22 cellular contexts compared by ENCODE assay signal in genomic region chr10:132960071-132960472, GRCh38. TPM values are rescaled to one million over a fixed set of nuclear protein-coding genes. Genes with fewer than 3 reads are reported as not detected.
DNase-seq lines count a peak whose midpoint lies in the region; ATAC-seq and TF ChIP-seq lines count a peak whose summit lies in the region.
"Had no signal": no experiment of that assay in that cellular context is flagged by ENCODE, and none has a peak within 500 bp of the region (broad histone marks: within the 10 kb centered on the region; RNA-seq: fewer than 3 reads in every experiment).

No MANE protein-coding gene starts in this region.

- peaks cover 24% of the 10 kb centered on the region for H3K4me1 Mint-ChIP-seq in stimulated activated effector memory CD8-positive, alpha-beta T cell treated with anti-CD3 and anti-CD28 coated beads, Interleukin-12 subunit alpha, Interleukin-12 subunit beta, amount 100 ng/mL, for 72 hours

- H3K36me3 ChIP-seq in right lobe of liver: no peaks in the 10 kb centered on the region
- no peaks in the 10 kb centered on the region for H3K36me3 ChIP-seq in aorta (ENCODE audit: control insufficient read depth in 1 of 2, insufficient read depth in 2 of 2, low read length in 1 of 2)
- H3K36me3 ChIP-seq: SJCRH30 had no signal

- no peak for TF ChIP-seq POLR2A in right lobe of liver (IDR thresholded peaks at IDR 0.05)

- peak in 3 of 4 donors; percentile 8 to 20 (median 8) for ATAC-seq in right lobe of liver
- ATAC-seq in stimulated activated effector memory CD8-positive, alpha-beta T cell treated with anti-CD3 and anti-CD28 coated beads, Interleukin-12 subunit alpha, Interleukin-12 subunit beta, amount 100 ng/mL, for 72 hours: no peak
- ATAC-seq in aorta (ENCODE audit: low FRiP score): no peak
- ATAC-seq in GM18517 (IDR thresholded peaks at IDR 0.05; ENCODE audit: unreplicated experiment): no peak
- ATAC-seq in HG03039 (IDR thresholded peaks at IDR 0.05; ENCODE audit: unreplicated experiment): no peak

- peak; percentile 61 for DNase-seq in activated effector memory CD4-positive, alpha-beta T cell treated with anti-CD3 and anti-CD28 coated beads, Interleukin-2, amount 50 U/mL, for 16 hours
- DNase-seq in activated effector memory CD4-positive, alpha-beta T cell treated with Interleukin-2 at 50 U/mL for 16 hours: no peak
- DNase-seq in cardiac septum (ENCODE audit: low spot score): peak; percentile 72
- DNase-seq in right lobe of liver: peak; percentile 15 to 56 (median 44)
- no peak for DNase-seq in stimulated activated effector memory CD8-positive, alpha-beta T cell treated with anti-CD3 and anti-CD28 coated beads, Interleukin-12 subunit alpha, Interleukin-12 subunit beta, amount 100 ng/mL, for 72 hours (ENCODE audit: low spot score in 2 of 2)
- DNase-seq in aorta: no peak
- DNase-seq: C1 segment of cervical spinal cord, GOT3, HFFc6, Kasumi-1, MM.1S, NCI-H1105, NCI-H1694 treated with DMSO at 0.1 percent for 48 hours, NCI-H2107, NCI-H226, NCI-H748 treated with DMSO at 0.1 percent for 48 hours, OCI-M1, RPMI8226, SJCRH30 had no signal

- H3K4me3 ChIP-seq in right lobe of liver (no peak overlapping the region), aorta (ENCODE audit: low read length in 2 of 2) (no peak overlapping the region)
- H3K4me3 ChIP-seq: SJCRH30 had no signal

- H3K9me3 ChIP-seq in right lobe of liver (no peaks in the 10 kb centered on the region), aorta (ENCODE audit: control insufficient read depth, low read length) (no peaks in the 10 kb centered on the region)
- H3K9me3 ChIP-seq: SJCRH30 had no signal

- peaks cover 0 to 3% (median 0%) of the 10 kb centered on the region in 4 donors for H3K4me1 ChIP-seq in right lobe of liver
- H3K4me1 ChIP-seq in aorta (ENCODE audit: control insufficient read depth in 1 of 2, insufficient read depth in 2 of 2, low read length in 2 of 2): no peaks in the 10 kb centered on the region
- H3K4me1 ChIP-seq: SJCRH30 had no signal

- H3K4me3 Mint-ChIP-seq in stimulated activated effector memory CD8-positive, alpha-beta T cell treated with anti-CD3 and anti-CD28 coated beads, Interleukin-12 subunit alpha, Interleukin-12 subunit beta, amount 100 ng/mL, for 72 hours: no peak overlapping the region
- H3K4me3 Mint-ChIP-seq: HFFc6, IgD-negative memory B cell had no signal

- TF ChIP-seq CTCF in right lobe of liver (IDR thresholded peaks at IDR 0.05): no peak

- H3K36me3 Mint-ChIP-seq in stimulated activated effector memory CD8-positive, alpha-beta T cell treated with anti-CD3 and anti-CD28 coated beads, Interleukin-12 subunit alpha, Interleukin-12 subunit beta, amount 100 ng/mL, for 72 hours: peaks cover 8% of the 10 kb centered on the region
- H3K36me3 Mint-ChIP-seq: IgD-negative memory B cell had no signal

- H3K27ac Mint-ChIP-seq in stimulated activated effector memory CD8-positive, alpha-beta T cell treated with anti-CD3 and anti-CD28 coated beads, Interleukin-12 subunit alpha, Interleukin-12 subunit beta, amount 100 ng/mL, for 72 hours: peak overlapping the region; percentile 63
- H3K27ac Mint-ChIP-seq: HFFc6, IgD-negative memory B cell had no signal

- 61% methylated on average over 7 of the region's 19 CpGs for WGBS in right lobe of liver (ENCODE audit: insufficient coverage, low coverage, low lambda C conversion rate, missing lambda C conversion rate)
- WGBS in aorta, 2 donors: 83 to 87% methylated on average over 19 of the region's 19 CpGs

- H3K27me3 ChIP-seq in right lobe of liver: no peaks in the 10 kb centered on the region
- H3K27me3 ChIP-seq in aorta (ENCODE audit: control insufficient read depth in 1 of 2, insufficient read depth in 2 of 2, low read length in 1 of 2): no peaks in the 10 kb centered on the region
- H3K27me3 ChIP-seq: SJCRH30 had no signal

- H3K27ac ChIP-seq in right lobe of liver: no peak overlapping the region
- no peak overlapping the region for H3K27ac ChIP-seq in aorta (ENCODE audit: low read depth in 1 of 2, low read length in 2 of 2)
- H3K27ac ChIP-seq: SJCRH30 had no signal

- H3K9me3 Mint-ChIP-seq in stimulated activated effector memory CD8-positive, alpha-beta T cell treated with anti-CD3 and anti-CD28 coated beads, Interleukin-12 subunit alpha, Interleukin-12 subunit beta, amount 100 ng/mL, for 72 hours: no peaks in the 10 kb centered on the region
- H3K9me3 Mint-ChIP-seq: HFFc6, IgD-negative memory B cell had no signal

- intact Hi-C loops in cardiac septum (cut with DNase I): loop anchor here (2.0 kb wide), 1 partner anchor 49 kb away; no protein-coding TSS in a partner anchor
- intact Hi-C loops in right lobe of liver (cut with DNase I): no loop called here
- intact Hi-C loops in aorta (cut with DNase I): no loop called here

RNA-seq across cellular contexts. Expression of gene CFAP46, which starts 17.7 kb away (rescaled TPM):
- total RNA-seq in cardiac septum: 0.94 TPM
- total RNA-seq in right lobe of liver: under 1 TPM; 0.16 to 0.67 (median 0.32) TPM
- under 1 TPM in 1 of 2 donors, not detected in 1; 0.42 TPM for total RNA-seq in aorta
- polyA plus RNA-seq in aorta: not detected
- polyA plus RNA-seq: IgD-negative memory B cell had no signal

Comparison
In these comparisons a context has a peak if more than half of its experiments do, and no peak if none do; other contexts are left out.
1. DNase-seq: peak in activated effector memory CD4-positive, alpha-beta T cell treated with anti-CD3 and anti-CD28 coated beads, Interleukin-2, amount 50 U/mL, for 16 hours (single experiment), cardiac septum (single experiment) and right lobe of liver (3 of 3); none in activated effector memory CD4-positive, alpha-beta T cell treated with Interleukin-2 at 50 U/mL for 16 hours (single experiment), stimulated activated effector memory CD8-positive, alpha-beta T cell treated with anti-CD3 and anti-CD28 coated beads, Interleukin-12 subunit alpha, Interleukin-12 subunit beta, amount 100 ng/mL, for 72 hours (0 of 2) and aorta (0 of 2).
2. ATAC-seq: peak in right lobe of liver (3 of 4); none in stimulated activated effector memory CD8-positive, alpha-beta T cell treated with anti-CD3 and anti-CD28 coated beads, Interleukin-12 subunit alpha, Interleukin-12 subunit beta, amount 100 ng/mL, for 72 hours (single experiment), aorta (single experiment), GM18517 (single experiment) and HG03039 (single experiment).